In the genomic region with DNA sequence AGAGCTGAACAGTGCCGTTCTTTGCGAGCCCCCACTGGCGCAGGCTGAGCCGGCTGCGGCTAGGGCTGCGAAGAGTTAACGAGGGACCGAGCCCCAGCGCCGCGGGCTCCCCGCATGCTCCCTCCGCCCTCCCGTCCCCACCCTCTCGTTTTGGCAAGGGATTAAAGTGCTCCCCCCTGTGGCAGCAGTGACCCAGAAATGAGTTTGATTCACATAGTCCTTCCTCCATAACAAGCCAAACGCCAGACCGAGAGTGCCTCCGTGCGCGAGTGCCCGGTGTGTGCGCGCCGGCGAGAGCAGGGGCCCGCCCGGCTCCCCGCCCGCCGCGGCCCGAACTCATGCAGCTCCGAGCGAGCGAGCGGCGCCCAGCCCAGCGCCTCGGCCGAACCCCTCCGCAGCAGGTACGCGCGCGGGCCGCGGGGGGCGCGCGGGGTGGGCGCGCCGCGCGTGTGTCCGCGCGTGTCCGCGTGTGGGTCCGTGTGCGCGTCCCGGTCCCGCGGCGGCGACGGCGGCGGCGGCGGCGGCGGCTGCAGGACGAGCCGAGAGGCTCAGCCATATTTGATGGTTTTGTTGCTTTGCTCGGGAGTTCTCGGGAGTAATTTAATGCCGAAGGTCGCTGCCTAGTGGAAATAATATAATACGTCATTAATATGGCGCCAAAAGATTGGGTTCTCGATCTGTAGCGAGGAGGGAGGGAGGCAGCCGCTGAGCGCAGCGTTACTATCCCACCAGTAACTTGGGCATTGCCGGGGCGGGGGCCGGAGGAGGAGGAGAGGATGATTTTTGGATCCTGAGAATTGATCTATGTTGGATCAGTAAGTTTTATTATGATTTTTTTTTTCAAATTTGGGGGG, we compare ENCODE assay signal across 8 cellular contexts. TPM values are rescaled to one million over a fixed set of nuclear protein-coding genes. Genes with fewer than 3 reads are reported as not detected.
DNase-seq lines count a peak whose midpoint lies in the region; ATAC-seq and TF ChIP-seq lines count a peak whose summit lies in the region.

A gene (plus strand): TSS at position 224 of the 854 bp plus-strand sequence. CDS start 22,059 bp downstream, outside the sequence.

- no peak for TF ChIP-seq POLR2A in esophagus muscularis mucosa (IDR thresholded peaks at IDR 0.05; ENCODE audit: low read depth)

- POLR2A ChIA-PET in Panc1 (lab: Charles Lee), result interaction anchor here (0.6 kb wide), 1 partner anchor 78 kb away, joined by 3 read pairs; no protein-coding TSS in a partner anchor

- H3K4me1 ChIP-seq in DND-41 (ENCODE audit: insufficient read depth, low read length) (peaks cover 15% of the 10 kb centered on the region), KMS-11 (ENCODE audit: low read depth, poor library complexity, severe bottlenecking) (peaks cover 25% of the 10 kb centered on the region), Panc1 (ENCODE audit: control insufficient read depth, insufficient read depth, low read length) (peaks cover 8% of the 10 kb centered on the region), esophagus muscularis mucosa (peaks cover 0 to 29% (median 21%) of the 10 kb centered on the region in 4 donors)

- peaks cover 8% of the 10 kb centered on the region; the same call in 1 of the 2 replicates for H4K20me1 ChIP-seq in DND-41 (ENCODE audit: insufficient read depth, low read length)
- H4K20me1 ChIP-seq in KMS-11 (ENCODE audit: insufficient read depth), result 0 out of 2 replicates have a peak, but pooled peaks cover under 1% of the 10 kb centered on the region

- intact Hi-C loops in Panc1 (cut with micrococcal nuclease; ENCODE audit: unreplicated experiment) (loop anchor here (5.0 to 10.0 kb wide), 2 partner anchors 242 to 355 kb away; no protein-coding TSS in a partner anchor), esophagus muscularis mucosa (cut with DNase I) (loop anchor here (2.0 to 10.0 kb wide), 7 partner anchors 53 to 745 kb away; a partner anchor contains a TSS)

- peak; percentile 94 for DNase-seq in DND-41
- DNase-seq in Panc1 (ENCODE audit: low read depth, low spot score), result peak; percentile 79
- DNase-seq in activated T-cell treated with anti-CD3 and anti-CD28 coated beads, Interleukin-2, amount 50 U/mL, for 48 hours, result peak; percentile 93 to 94
- DNase-seq in esophagus muscularis mucosa (ENCODE audit: extremely low spot score), result peak; percentile 98
- peak; percentile 98 for DNase-seq in myocyte (ENCODE audit: low read depth)
- peak; percentile 74 to 90 for DNase-seq in stimulated activated CD8-positive, alpha-beta memory T cell treated with anti-CD3 and anti-CD28 coated beads, Interleukin-7, amount 100 ng/mL, for 48 hours (ENCODE audit: extremely low read depth in 1 of 2, low read depth in 1 of 2)

- TF ChIP-seq EP300 in esophagus muscularis mucosa (IDR thresholded peaks at IDR 0.05), result no peak

- H3K79me2 ChIP-seq in DND-41 (ENCODE audit: insufficient read depth, low read length) (peaks cover 39% of the 10 kb centered on the region), KMS-11 (ENCODE audit: insufficient read depth, low read depth) (peaks cover 39% of the 10 kb centered on the region)

- ATAC-seq in DND-41 (ENCODE audit: insufficient read depth, low read depth), result peak; percentile 60
- ATAC-seq in GM21737 (IDR thresholded peaks at IDR 0.05; ENCODE audit: unreplicated experiment), result peak; percentile 53
- peak; percentile 78 for ATAC-seq in Panc1

- no TSS peak for BruUV-seq in Panc1 (replicated peaks; lab: Mats Ljungman, UMichigan)

- H3K9me3 ChIP-seq in DND-41 (ENCODE audit: insufficient read depth, low read length, severe bottlenecking), result no peaks in the 10 kb centered on the region
- H3K9me3 ChIP-seq in Panc1 (ENCODE audit: control insufficient read depth, insufficient read depth, low read depth, low read length), result no peaks in the 10 kb centered on the region
- no peaks in the 10 kb centered on the region for H3K9me3 ChIP-seq in esophagus muscularis mucosa

- H3K9ac ChIP-seq in DND-41 (ENCODE audit: low read depth, low read length), result peak within 1 kb of the TSS; percentile 81
- H3K9ac ChIP-seq in KMS-11, result peak within 1 kb of the TSS; percentile 100

- H3K27ac ChIP-seq in DND-41 (ENCODE audit: low read length) (peak within 1 kb of the TSS; percentile 99), KMS-11 (peak within 1 kb of the TSS; percentile 100), Panc1 (ENCODE audit: low read length) (peak within 1 kb of the TSS; percentile 92), esophagus muscularis mucosa (replicated peaks in 1 of 4) (peak within 1 kb of the TSS; percentile 90 to 95 (median 93))

- 0% methylated on average over 30 of the region's 91 CpGs for WGBS in esophagus muscularis mucosa

- peak within 1 kb of the TSS; percentile 66 for H3K4me2 ChIP-seq in DND-41 (ENCODE audit: insufficient read depth, low read length)
- H3K4me2 ChIP-seq in KMS-11, result peak within 1 kb of the TSS; percentile 93

- H3K27me3 ChIP-seq in DND-41 (ENCODE audit: insufficient read depth, low read length, poor library complexity) (no peaks in the 10 kb centered on the region), KMS-11 (ENCODE audit: insufficient read depth, low read depth) (no peaks in the 10 kb centered on the region), Panc1 (ENCODE audit: control insufficient read depth, insufficient read depth, low read length) (no peaks in the 10 kb centered on the region), esophagus muscularis mucosa (no peaks in the 10 kb centered on the region)

- H3K4me3 ChIP-seq in DND-41 (ENCODE audit: low read depth in 1 of 2, low read length in 2 of 2) (peak within 1 kb of the TSS; percentile 73 to 97), KMS-11 (IDR thresholded peaks at IDR 0.05; ENCODE audit: insufficient read depth, low read depth, low read length) (no peak within 1 kb of the TSS), Panc1 (ENCODE audit: low read depth in 2 of 2, low read length in 2 of 2) (peak within 1 kb of the TSS; percentile 66 to 85), esophagus muscularis mucosa (peak within 1 kb of the TSS; percentile 83 to 91 (median 87))

- peak; percentile 86 for TF ChIP-seq CTCF in DND-41 (IDR thresholded peaks at IDR 0.05; ENCODE audit: borderline replicate concordance, extremely low read depth, low read length, poor library complexity, severe bottlenecking)
- TF ChIP-seq CTCF in KMS-11 (conservative IDR thresholded peaks at IDR 0.05; ENCODE audit: low read depth, low read length), result peak; percentile 63
- TF ChIP-seq CTCF in Panc1 (IDR thresholded peaks at IDR 0.05), result peak; percentile 78
- TF ChIP-seq CTCF in esophagus muscularis mucosa (IDR thresholded peaks at IDR 0.05), result peak; percentile 57 to 62 (median 60)

- CTCF ChIA-PET in Panc1 (lab: Charles Lee), result interaction anchor here (0.6 to 0.7 kb wide), 6 partner anchors 18 to 613 kb away, joined by 4 to 16 read pairs (median 8); no protein-coding TSS in a partner anchor

- H2AFZ ChIP-seq in DND-41 (ENCODE audit: low read depth, low read length) (peak within 1 kb of the TSS; percentile 69), KMS-11 (ENCODE audit: low read depth) (peak within 1 kb of the TSS; percentile 62)

- in situ Hi-C loops in Panc1 (cut with HindIII; ENCODE audit: low pct_unique_long_range_greater_than_20kb, low sequenced_read_pairs), result no loop called here

- H3K36me3 ChIP-seq in DND-41 (ENCODE audit: insufficient read depth, low read length) (no peaks in the 10 kb centered on the region), KMS-11 (ENCODE audit: insufficient read depth) (no peaks in the 10 kb centered on the region), Panc1 (ENCODE audit: control insufficient read depth, insufficient read depth, low read length) (no peaks in the 10 kb centered on the region; the same call in 1 of the 2 replicates), esophagus muscularis mucosa (no peaks in the 10 kb centered on the region)

RNA-seq across cellular contexts. Expression of the gene that starts here (rescaled TPM):
- 23.4 TPM for total RNA-seq in Panc1 (2021; ENCODE audit: unreplicated experiment)
- polyA plus RNA-seq in Panc1 (2012; ENCODE audit: insufficient read length), result 11.1 TPM
- total RNA-seq in esophagus muscularis mucosa, result 10 to 100 TPM; 40.8 to 60.1 (median 52.0) TPM
- total RNA-seq in myocyte, result 14.8 and 17.5 TPM in 2 replicates
- 13.7 TPM for polyA plus RNA-seq in myocyte (2012)
